ENCODE assay signal across 1 cellular context in the genomic region with DNA sequence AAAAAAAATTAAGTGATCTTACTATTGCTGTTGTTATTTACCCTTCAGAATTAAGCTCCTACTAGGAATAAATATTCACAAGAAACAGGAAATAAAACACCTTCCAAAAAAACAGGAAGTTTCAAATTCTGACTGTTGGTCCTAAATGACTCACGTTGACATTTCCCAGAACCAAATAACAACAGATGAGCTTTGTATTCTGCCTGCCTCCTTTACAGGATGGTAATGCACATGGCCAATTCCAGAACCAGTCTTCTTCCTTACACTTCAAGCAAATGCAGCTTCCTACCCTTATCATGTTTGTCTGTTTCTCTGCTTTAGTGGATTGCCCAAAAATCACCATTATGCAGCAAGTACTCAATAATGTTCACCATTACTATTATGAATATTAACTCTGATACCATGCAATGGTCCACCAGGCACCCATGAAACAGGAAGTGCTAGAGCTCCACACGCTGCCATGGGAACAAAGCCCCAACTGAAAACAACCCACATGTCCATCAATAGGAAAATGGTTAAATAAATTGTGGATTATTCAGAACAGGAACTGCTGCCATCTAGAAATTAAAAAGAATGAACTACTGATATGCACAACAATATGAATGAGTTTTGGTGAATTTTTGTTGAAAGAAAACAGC.
TF ChIP-seq lines count a peak whose summit lies in the region.

No MANE protein-coding gene starts in this region.

TF ChIP-seq in K562, 482 proteins besides CTCF, POLR2A, EP300 and RAD21 (continues in another document):
- TF ChIP-seq HNRNPLL (IDR thresholded peaks at IDR 0.05; ENCODE audit: low read depth, low read length, poor library complexity, severe bottlenecking) (no peak), HMBOX1 (IDR thresholded peaks at IDR 0.05) (no peak), ZFPM2 (CRISPR knock-in tag; IDR thresholded peaks at IDR 0.05) (no peak), JUN (IDR thresholded peaks at IDR 0.05; ENCODE audit: borderline replicate concordance, low read depth, low read length) (no peak), JUN (CRISPR knock-in tag; IDR thresholded peaks at IDR 0.05; ENCODE audit: borderline replicate concordance) (no peak), MCM5 (IDR thresholded peaks at IDR 0.05; ENCODE audit: low read depth) (no peak), SIX5 (IDR thresholded peaks at IDR 0.05; ENCODE audit: borderline replicate concordance in 1 of 2, insufficient read depth in 1 of 2, low read depth in 1 of 2, low read length in 2 of 2) (no peak), MTA3 (IDR thresholded peaks at IDR 0.05; ENCODE audit: borderline replicate concordance) (no peak), HDAC6 (IDR thresholded peaks at IDR 0.05; ENCODE audit: low read depth, low read length) (no peak), SMARCE1 (IDR thresholded peaks at IDR 0.05) (peak; percentile 43; the same call in 1 of the 2 replicates), CBX2 (IDR thresholded peaks at IDR 0.05; ENCODE audit: insufficient read depth, low read length, poor library complexity, severe bottlenecking) (no peak), ZNF639 (CRISPR knock-in tag; conservative IDR thresholded peaks at IDR 0.05 in 1 of 2, IDR thresholded peaks at IDR 0.05 in 1 of 2) (0 out of 4 replicates have a peak, but pooled peaks of 1 of the 2 experiments have one; percentile 40), ZNF584 (CRISPR knock-in tag; IDR thresholded peaks at IDR 0.05; ENCODE audit: low read depth) (no peak), NR0B1 (IDR thresholded peaks at IDR 0.05; ENCODE audit: partially characterized antibody) (no peak), SMARCA4 (IDR thresholded peaks at IDR 0.05) (no peak), ERF (CRISPR knock-in tag; IDR thresholded peaks at IDR 0.05) (no peak), GTF2E2 (tag; IDR thresholded peaks at IDR 0.05) (0 out of 2 replicates have a peak, but pooled peaks have one; percentile 44), MAFG (tag; conservative IDR thresholded peaks at IDR 0.05) (no peak), RBBP5 (IDR thresholded peaks at IDR 0.05; ENCODE audit: borderline replicate concordance, insufficient read depth, low read length, poor library complexity, severe bottlenecking) (no peak), TCF3 (CRISPR knock-in tag; IDR thresholded peaks at IDR 0.05) (no peak), FOXK1 (CRISPR knock-in tag; IDR thresholded peaks at IDR 0.05; ENCODE audit: borderline replicate concordance) (no peak), ZNF79 (CRISPR knock-in tag; IDR thresholded peaks at IDR 0.05; ENCODE audit: low read depth) (no peak), KAT2B (IDR thresholded peaks at IDR 0.05; ENCODE audit: low read depth, low read length) (no peak), ATF4 (CRISPR knock-in tag; IDR thresholded peaks at IDR 0.05) (no peak), ZSCAN29 (IDR thresholded peaks at IDR 0.05) (no peak), NR4A1 (CRISPR knock-in tag; IDR thresholded peaks at IDR 0.05) (no peak), NR4A1 (tag; IDR thresholded peaks at IDR 0.05) (no peak), STAT5A (IDR thresholded peaks at IDR 0.05; ENCODE audit: borderline replicate concordance, low read length) (peak; percentile 46; the same call in 1 of the 2 replicates), E2F8 (IDR thresholded peaks at IDR 0.05; ENCODE audit: low read depth, partially characterized antibody) (no peak)
- TF ChIP-seq, protein P1, sequence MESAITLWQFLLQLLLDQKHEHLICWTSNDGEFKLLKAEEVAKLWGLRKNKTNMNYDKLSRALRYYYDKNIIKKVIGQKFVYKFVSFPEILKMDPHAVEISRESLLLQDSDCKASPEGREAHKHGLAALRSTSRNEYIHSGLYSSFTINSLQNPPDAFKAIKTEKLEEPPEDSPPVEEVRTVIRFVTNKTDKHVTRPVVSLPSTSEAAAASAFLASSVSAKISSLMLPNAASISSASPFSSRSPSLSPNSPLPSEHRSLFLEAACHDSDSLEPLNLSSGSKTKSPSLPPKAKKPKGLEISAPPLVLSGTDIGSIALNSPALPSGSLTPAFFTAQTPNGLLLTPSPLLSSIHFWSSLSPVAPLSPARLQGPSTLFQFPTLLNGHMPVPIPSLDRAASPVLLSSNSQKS (CRISPR knock-in tag; IDR thresholded peaks at IDR 0.05), result no peak
- TF ChIP-seq, protein P2, sequence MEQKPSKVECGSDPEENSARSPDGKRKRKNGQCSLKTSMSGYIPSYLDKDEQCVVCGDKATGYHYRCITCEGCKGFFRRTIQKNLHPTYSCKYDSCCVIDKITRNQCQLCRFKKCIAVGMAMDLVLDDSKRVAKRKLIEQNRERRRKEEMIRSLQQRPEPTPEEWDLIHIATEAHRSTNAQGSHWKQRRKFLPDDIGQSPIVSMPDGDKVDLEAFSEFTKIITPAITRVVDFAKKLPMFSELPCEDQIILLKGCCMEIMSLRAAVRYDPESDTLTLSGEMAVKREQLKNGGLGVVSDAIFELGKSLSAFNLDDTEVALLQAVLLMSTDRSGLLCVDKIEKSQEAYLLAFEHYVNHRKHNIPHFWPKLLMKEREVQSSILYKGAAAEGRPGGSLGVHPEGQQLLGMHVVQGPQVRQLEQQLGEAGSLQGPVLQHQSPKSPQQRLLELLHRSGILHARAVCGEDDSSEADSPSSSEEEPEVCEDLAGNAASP (IDR thresholded peaks at IDR 0.05), result no peak
- TF ChIP-seq, protein P3, sequence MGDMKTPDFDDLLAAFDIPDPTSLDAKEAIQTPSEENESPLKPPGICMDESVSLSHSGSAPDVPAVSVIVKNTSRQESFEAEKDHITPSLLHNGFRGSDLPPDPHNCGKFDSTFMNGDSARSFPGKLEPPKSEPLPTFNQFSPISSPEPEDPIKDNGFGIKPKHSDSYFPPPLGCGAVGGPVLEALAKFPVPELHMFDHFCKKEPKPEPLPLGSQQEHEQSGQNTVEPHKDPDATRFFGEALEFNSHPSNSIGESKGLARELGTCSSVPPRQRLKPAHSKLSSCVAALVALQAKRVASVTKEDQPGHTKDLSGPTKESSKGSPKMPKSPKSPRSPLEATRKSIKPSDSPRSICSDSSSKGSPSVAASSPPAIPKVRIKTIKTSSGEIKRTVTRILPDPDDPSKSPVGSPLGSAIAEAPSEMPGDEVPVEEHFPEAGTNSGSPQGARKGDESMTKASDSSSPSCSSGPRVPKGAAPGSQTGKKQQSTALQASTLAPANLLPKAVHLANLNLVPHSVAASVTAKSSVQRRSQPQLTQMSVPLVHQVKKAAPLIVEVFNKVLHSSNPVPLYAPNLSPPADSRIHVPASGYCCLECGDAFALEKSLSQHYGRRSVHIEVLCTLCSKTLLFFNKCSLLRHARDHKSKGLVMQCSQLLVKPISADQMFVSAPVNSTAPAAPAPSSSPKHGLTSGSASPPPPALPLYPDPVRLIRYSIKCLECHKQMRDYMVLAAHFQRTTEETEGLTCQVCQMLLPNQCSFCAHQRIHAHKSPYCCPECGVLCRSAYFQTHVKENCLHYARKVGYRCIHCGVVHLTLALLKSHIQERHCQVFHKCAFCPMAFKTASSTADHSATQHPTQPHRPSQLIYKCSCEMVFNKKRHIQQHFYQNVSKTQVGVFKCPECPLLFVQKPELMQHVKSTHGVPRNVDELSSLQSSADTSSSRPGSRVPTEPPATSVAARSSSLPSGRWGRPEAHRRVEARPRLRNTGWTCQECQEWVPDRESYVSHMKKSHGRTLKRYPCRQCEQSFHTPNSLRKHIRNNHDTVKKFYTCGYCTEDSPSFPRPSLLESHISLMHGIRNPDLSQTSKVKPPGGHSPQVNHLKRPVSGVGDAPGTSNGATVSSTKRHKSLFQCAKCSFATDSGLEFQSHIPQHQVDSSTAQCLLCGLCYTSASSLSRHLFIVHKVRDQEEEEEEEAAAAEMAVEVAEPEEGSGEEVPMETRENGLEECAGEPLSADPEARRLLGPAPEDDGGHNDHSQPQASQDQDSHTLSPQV (IDR thresholded peaks at IDR 0.05), result peak; percentile 62
